Comparison of ENCODE assay signal across 1 cellular context in the genomic region with DNA sequence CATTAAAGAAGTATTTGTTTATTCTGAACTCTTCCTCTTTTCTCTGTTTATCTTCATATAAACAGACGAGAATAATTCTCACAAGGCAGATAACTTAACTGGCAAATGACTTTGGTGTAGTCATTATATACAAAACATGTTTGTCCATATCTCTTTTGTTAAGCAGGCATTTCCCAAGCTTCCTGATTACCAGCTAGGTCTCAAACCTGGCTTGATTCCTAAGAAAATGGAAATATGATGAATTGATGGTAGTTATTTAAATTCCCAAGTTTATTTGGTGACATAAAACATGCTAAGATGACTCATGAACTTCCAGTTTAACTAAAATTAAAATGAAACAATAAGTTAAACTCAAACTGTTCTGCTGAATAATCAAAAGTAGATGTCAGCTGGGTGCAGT.
TF ChIP-seq lines count a peak whose summit lies in the region.

No MANE protein-coding gene starts in this region.

TF ChIP-seq in SK-N-SH, 30 proteins besides CTCF, POLR2A, EP300 and RAD21:
- TF ChIP-seq, protein P1, sequence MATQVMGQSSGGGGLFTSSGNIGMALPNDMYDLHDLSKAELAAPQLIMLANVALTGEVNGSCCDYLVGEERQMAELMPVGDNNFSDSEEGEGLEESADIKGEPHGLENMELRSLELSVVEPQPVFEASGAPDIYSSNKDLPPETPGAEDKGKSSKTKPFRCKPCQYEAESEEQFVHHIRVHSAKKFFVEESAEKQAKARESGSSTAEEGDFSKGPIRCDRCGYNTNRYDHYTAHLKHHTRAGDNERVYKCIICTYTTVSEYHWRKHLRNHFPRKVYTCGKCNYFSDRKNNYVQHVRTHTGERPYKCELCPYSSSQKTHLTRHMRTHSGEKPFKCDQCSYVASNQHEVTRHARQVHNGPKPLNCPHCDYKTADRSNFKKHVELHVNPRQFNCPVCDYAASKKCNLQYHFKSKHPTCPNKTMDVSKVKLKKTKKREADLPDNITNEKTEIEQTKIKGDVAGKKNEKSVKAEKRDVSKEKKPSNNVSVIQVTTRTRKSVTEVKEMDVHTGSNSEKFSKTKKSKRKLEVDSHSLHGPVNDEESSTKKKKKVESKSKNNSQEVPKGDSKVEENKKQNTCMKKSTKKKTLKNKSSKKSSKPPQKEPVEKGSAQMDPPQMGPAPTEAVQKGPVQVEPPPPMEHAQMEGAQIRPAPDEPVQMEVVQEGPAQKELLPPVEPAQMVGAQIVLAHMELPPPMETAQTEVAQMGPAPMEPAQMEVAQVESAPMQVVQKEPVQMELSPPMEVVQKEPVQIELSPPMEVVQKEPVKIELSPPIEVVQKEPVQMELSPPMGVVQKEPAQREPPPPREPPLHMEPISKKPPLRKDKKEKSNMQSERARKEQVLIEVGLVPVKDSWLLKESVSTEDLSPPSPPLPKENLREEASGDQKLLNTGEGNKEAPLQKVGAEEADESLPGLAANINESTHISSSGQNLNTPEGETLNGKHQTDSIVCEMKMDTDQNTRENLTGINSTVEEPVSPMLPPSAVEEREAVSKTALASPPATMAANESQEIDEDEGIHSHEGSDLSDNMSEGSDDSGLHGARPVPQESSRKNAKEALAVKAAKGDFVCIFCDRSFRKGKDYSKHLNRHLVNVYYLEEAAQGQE (IDR thresholded peaks at IDR 0.05; ENCODE audit: low read depth, low read length): no peak
- TF ChIP-seq FOSL2 (IDR thresholded peaks at IDR 0.05; ENCODE audit: borderline replicate concordance, low read depth) (peak; percentile 7; the same call in 1 of the 2 replicates), TCF12 (IDR thresholded peaks at IDR 0.05) (no peak), FOXJ3 (CRISPR knock-in tag; IDR thresholded peaks at IDR 0.05) (no peak), JUND (IDR thresholded peaks at IDR 0.05) (0 out of 2 replicates have a peak, but pooled peaks have one; percentile 16)
- TF ChIP-seq, protein P2, sequence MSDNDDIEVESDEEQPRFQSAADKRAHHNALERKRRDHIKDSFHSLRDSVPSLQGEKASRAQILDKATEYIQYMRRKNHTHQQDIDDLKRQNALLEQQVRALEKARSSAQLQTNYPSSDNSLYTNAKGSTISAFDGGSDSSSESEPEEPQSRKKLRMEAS (IDR thresholded peaks at IDR 0.05; ENCODE audit: low read depth): no peak
